In the genomic region with DNA sequence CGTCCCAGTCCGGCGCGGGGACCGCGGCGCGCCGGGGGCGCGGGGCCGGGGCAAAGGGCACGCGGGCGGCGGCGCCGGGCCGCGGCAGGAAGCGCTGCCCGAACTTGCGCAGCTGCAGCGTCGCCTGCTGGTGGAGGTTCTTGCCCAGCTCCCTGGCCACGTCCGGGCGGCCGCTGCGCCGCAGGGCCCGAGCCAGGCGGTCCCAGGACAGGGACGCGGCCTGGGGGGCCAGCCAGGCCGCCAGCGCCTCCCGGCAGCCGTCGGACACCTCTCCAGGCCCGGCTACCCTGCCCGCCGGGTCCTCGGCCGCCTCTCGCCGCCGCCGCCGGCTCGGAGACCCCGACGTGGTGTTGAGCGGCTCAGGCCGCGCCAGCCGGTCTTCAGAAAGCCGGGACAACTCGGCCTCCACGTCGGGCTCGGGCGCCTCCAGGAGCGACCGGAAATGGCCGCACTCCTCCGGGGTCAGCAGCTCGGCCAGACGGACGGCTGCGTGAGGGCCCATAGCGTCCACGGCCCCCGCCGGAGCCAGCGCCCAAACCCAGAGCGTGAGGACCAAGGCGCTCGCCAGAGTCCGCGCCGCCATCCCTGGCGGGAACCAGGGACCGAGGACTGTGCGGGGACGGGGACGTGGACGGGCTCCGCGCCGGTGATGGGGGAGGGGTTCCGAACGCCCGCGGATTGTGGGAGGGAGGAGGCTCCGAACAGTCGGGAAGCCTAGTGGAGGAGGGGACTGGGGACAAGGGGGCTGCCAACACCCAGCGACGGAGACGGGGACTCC, we compare ENCODE assay signal across 8 cellular contexts. TPM values are rescaled to one million over a fixed set of nuclear protein-coding genes. Genes with fewer than 3 reads are reported as not detected.
DNase-seq lines count a peak whose midpoint lies in the region; ATAC-seq, FAIRE-seq and TF ChIP-seq lines count a peak whose summit lies in the region.

No MANE protein-coding gene starts in this region.

- in situ Hi-C loops in transverse colon (cut with MboI; ENCODE audit: low pct_ligation_motif_present in 1 of 4, low pct_unique_long_range_greater_than_20kb in 1 of 4, low sequenced_read_pairs in 3 of 4): loop anchor here in 2 of 4 donors (10.0 to 25.0 kb wide), 2 partner anchors 277 to 390 kb away; a partner anchor contains a TSS

- H3K27me3 ChIP-seq in cardiac muscle cell (peaks cover 10% of the 10 kb centered on the region), pancreas (no peaks in the 10 kb centered on the region), transverse colon (no peaks in the 10 kb centered on the region)

- intact Hi-C loops in pancreas (cut with DNase I) (loop anchor here in 1 of 3 donors (5.0 kb wide), 1 partner anchor 282 kb away; no protein-coding TSS in a partner anchor), transverse colon (cut with DNase I; ENCODE audit: low total_unique reads) (no loop called here)

- peak; percentile 83 for DNase-seq in AG10803 (ENCODE audit: low read depth)
- DNase-seq in HFF-Myc (ENCODE audit: extremely low read depth, low read depth): peak; percentile 27
- peak; percentile 40 for DNase-seq in SKM-1 (lab: John Stamatoyannopoulos, UW; ENCODE audit: unreplicated experiment)
- DNase-seq in activated naive CD8-positive, alpha-beta T cell treated with anti-CD3 and anti-CD28 coated beads, Interleukin-2, amount 50 U/mL, for 16 hours (ENCODE audit: low read depth, low spot score): peak; percentile 34
- peak; percentile 83 to 86 for DNase-seq in cardiac muscle cell (ENCODE audit: low read depth in 1 of 2, low spot score in 1 of 2)
- DNase-seq in pancreas: peak; percentile 81 to 92 (median 86)
- DNase-seq in transverse colon: peak; percentile 86
- DNase-seq in NCI-H226: no peak

- H3K36me3 ChIP-seq in cardiac muscle cell: no peaks in the 10 kb centered on the region
- H3K36me3 ChIP-seq in pancreas: no peaks in the 10 kb centered on the region
- no peaks in the 10 kb centered on the region for H3K36me3 ChIP-seq in transverse colon

- H3K4me1 ChIP-seq in cardiac muscle cell (ENCODE audit: low read depth): no peaks in the 10 kb centered on the region
- H3K4me1 ChIP-seq in pancreas: no peaks in the 10 kb centered on the region
- H3K4me1 ChIP-seq in transverse colon: peaks cover 4 to 13% (median 10%) of the 10 kb centered on the region in 4 donors

- ATAC-seq in pancreas: peak; percentile 92 to 94 (median 93)

- H3K27ac ChIP-seq in cardiac muscle cell (no peak overlapping the region), pancreas (peak overlapping the region; percentile 57 to 79 (median 67)), transverse colon (peak overlapping the region; percentile 76 to 88 (median 84))

- 7% methylated on average over 75 to 100 of the region's 100 CpGs for WGBS in pancreas, 2 donors
- WGBS in transverse colon (ENCODE audit: low coverage in 1 of 2), 2 donors: 3% methylated on average over 15 of the region's 100 CpGs; no CpG with 5 or more reads in 1 of the 2 donors

- TF ChIP-seq CTCF in AG10803 (conservative IDR thresholded peaks at IDR 0.05; ENCODE audit: low read length) (peak; percentile 57), HFF-Myc (IDR thresholded peaks at IDR 0.05; ENCODE audit: low read depth, low read length, missing control alignments) (peak; percentile 26), cardiac muscle cell (IDR thresholded peaks at IDR 0.05; ENCODE audit: low read depth, low read length) (peak; percentile 45), pancreas (IDR thresholded peaks at IDR 0.05) (peak; percentile 21 to 45 (median 40)), transverse colon (IDR thresholded peaks at IDR 0.05) (peak in 4 of 5 experiments; percentile 41 to 66 (median 54))

- H3K9me3 ChIP-seq in cardiac muscle cell (ENCODE audit: low read depth) (no peaks in the 10 kb centered on the region), pancreas (no peaks in the 10 kb centered on the region), transverse colon (no peaks in the 10 kb centered on the region)

- H3K4me3 ChIP-seq in AG10803 (ENCODE audit: low read length) (peak overlapping the region; percentile 60), HFF-Myc (replicated peaks; ENCODE audit: low read depth, low read length) (peak overlapping the region; percentile 41), cardiac muscle cell (peak overlapping the region; percentile 27), pancreas (peak overlapping the region; percentile 37 to 69 (median 59)), transverse colon (peak overlapping the region; percentile 49 to 73 (median 68))

- no peak for FAIRE-seq in pancreas (lab: Jason Lieb, UNC)

- no peak for TF ChIP-seq EP300 in transverse colon (IDR thresholded peaks at IDR 0.05; ENCODE audit: low read depth)

- peak; percentile 38 for TF ChIP-seq POLR2A in transverse colon (IDR thresholded peaks at IDR 0.05)

RNA-seq across cellular contexts. Expression of a gene that starts 34.0 kb away (rescaled TPM):
- 10.5 and 14.1 TPM in 2 replicates for total RNA-seq in cardiac muscle cell
- 3.0 and 5.0 TPM in 2 replicates for polyA plus RNA-seq in cardiac muscle cell
- under 1 TPM; 0.09 to 0.47 (median 0.14) TPM for total RNA-seq in pancreas
- polyA plus RNA-seq in pancreas: under 1 TPM; 0.15 to 0.21 TPM
- not detected for total RNA-seq in transverse colon
